In the genomic region with DNA sequence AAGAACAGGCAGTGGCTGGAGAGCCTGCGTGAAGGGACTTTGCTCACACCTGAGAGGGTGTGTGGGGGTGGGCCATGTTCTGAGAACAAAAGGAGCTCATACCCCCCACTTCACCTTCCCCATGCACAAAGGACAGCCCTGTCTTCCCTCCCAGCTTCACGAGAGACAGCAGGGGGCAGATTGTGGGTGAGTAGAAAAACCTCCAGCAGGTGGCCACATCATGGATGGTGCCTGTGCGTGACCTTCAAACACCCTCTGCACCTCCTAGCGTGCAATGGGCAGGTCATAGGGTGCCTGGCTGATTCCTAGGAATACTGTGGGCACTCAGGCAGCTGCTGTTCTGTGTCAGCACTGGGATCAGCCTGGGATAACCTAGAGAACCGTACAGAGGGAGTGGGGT, we compare ENCODE assay signal across 24 cellular contexts. TPM values are rescaled to one million over a fixed set of nuclear protein-coding genes. Genes with fewer than 3 reads are reported as not detected.
A peak's percentile ranks its signal among the peaks of the same experiment; 100 is the strongest.
DNase-seq lines count a peak whose midpoint lies in the region; ATAC-seq and TF ChIP-seq lines count a peak whose summit lies in the region.
"Had no signal": no experiment of that assay in that cellular context is flagged by ENCODE, and none has a peak within 500 bp of the region (broad histone marks: within the 10 kb centered on the region; RNA-seq: fewer than 3 reads in every experiment).

No MANE protein-coding gene starts in this region.

- POLR2A ChIA-PET in BJ (lab: Charles Lee) = no interaction called here
- POLR2A ChIA-PET in HEK293 (lab: Yijun Ruan, JAX) = interaction anchor here (0.6 kb wide), 1 partner anchor 513 kb away, joined by 3 read pairs; no protein-coding TSS in a partner anchor
- POLR2A ChIA-PET in activated CD4-positive, alpha-beta memory T cell treated with anti-CD3 and anti-CD28 coated beads for 36 hours (lab: Charles Lee) = no interaction called here

- H3K9me3 ChIP-seq in HEK293 (ENCODE audit: control insufficient read depth, insufficient read depth, low read depth, low read length) = peaks cover 8% of the 10 kb centered on the region
- no peaks in the 10 kb centered on the region for H3K9me3 ChIP-seq in lower lobe of right lung
- H3K9me3 ChIP-seq: HAP-1, testis, vagina had no signal

- no peak overlapping the region for H3K27ac ChIP-seq in HEK293 (ENCODE audit: extremely low read depth, low read depth, low read length)
- no peak overlapping the region for H3K27ac ChIP-seq in lower lobe of right lung
- H3K27ac ChIP-seq: testis, vagina had no signal

- ATAC-seq in activated T-cell treated with anti-CD3 and anti-CD28 coated beads, Interleukin-2, amount 50 U/mL, for 72 hours (replicated peaks in 1 of 2) = no peak
- ATAC-seq in lower lobe of right lung = no peak
- ATAC-seq: effector memory CD8-positive, alpha-beta T cell; left cardiac atrium had no signal

- H3K27me3 ChIP-seq in BJ (ENCODE audit: control insufficient read depth, insufficient read depth, low read length) (no peaks in the 10 kb centered on the region; the same call in 1 of the 2 replicates), lower lobe of right lung (ENCODE audit: low read depth) (peaks cover 9% of the 10 kb centered on the region)
- H3K27me3 ChIP-seq: testis, vagina had no signal

- H3K4me3 Mint-ChIP-seq in activated T-cell treated with anti-CD3 and anti-CD28 coated beads, Interleukin-2, amount 50 U/mL, for 72 hours = no peak overlapping the region
- H3K4me3 Mint-ChIP-seq in activated CD4-positive, alpha-beta memory T cell treated with anti-CD3 and anti-CD28 coated beads for 36 hours = no peak overlapping the region
- H3K4me3 Mint-ChIP-seq: CD4-positive, alpha-beta memory T cell; effector memory CD8-positive, alpha-beta T cell had no signal

- H3K4me1 ChIP-seq in HEK293 (ENCODE audit: control insufficient read depth, insufficient read depth, low read length) = no peaks in the 10 kb centered on the region
- H3K4me1 ChIP-seq in lower lobe of right lung = no peaks in the 10 kb centered on the region
- H3K4me1 ChIP-seq: HAP-1, testis, vagina had no signal

- TF ChIP-seq CTCF in BJ (IDR thresholded peaks at IDR 0.05; ENCODE audit: insufficient read depth, low read depth, low read length) (0 out of 2 replicates have a peak, but pooled peaks have one; percentile 1), HEK293 (tag by site-specific recombination; IDR thresholded peaks at IDR 0.05) (peak; percentile 81), fibroblast of the aortic adventitia (IDR thresholded peaks at IDR 0.05; ENCODE audit: insufficient read depth, low read length) (peak; percentile 3), lower lobe of right lung (IDR thresholded peaks at IDR 0.05) (no peak)

- H3K9me3 Mint-ChIP-seq in activated T-cell treated with anti-CD3 and anti-CD28 coated beads, Interleukin-2, amount 50 U/mL, for 72 hours = no peaks in the 10 kb centered on the region
- no peaks in the 10 kb centered on the region for H3K9me3 Mint-ChIP-seq in activated CD4-positive, alpha-beta memory T cell treated with anti-CD3 and anti-CD28 coated beads for 36 hours
- H3K9me3 Mint-ChIP-seq: effector memory CD8-positive, alpha-beta T cell had no signal

- H3K27ac Mint-ChIP-seq in activated T-cell treated with anti-CD3 and anti-CD28 coated beads, Interleukin-2, amount 50 U/mL, for 72 hours = no peak overlapping the region
- no peak overlapping the region for H3K27ac Mint-ChIP-seq in activated CD4-positive, alpha-beta memory T cell treated with anti-CD3 and anti-CD28 coated beads for 36 hours
- H3K27ac Mint-ChIP-seq: CD4-positive, alpha-beta memory T cell; effector memory CD8-positive, alpha-beta T cell; naive B cell had no signal

- no peaks in the 10 kb centered on the region for H3K36me3 Mint-ChIP-seq in activated T-cell treated with anti-CD3 and anti-CD28 coated beads, Interleukin-2, amount 50 U/mL, for 72 hours (ENCODE audit: insufficient read depth in 2 of 2)
- H3K36me3 Mint-ChIP-seq in activated CD4-positive, alpha-beta memory T cell treated with anti-CD3 and anti-CD28 coated beads for 36 hours = no peaks in the 10 kb centered on the region
- H3K36me3 Mint-ChIP-seq: CD4-positive, alpha-beta memory T cell; naive B cell had no signal

- CTCF ChIA-PET in BJ (lab: Yijun Ruan, JAX) (interaction anchor here (1.0 to 1.1 kb wide), 2 partner anchors 34 to 105 kb away, joined by 3 read pairs; no protein-coding TSS in a partner anchor), HEK293 (lab: Yijun Ruan, JAX) (interaction anchor here (0.6 to 1.4 kb wide), 9 partner anchors 10 to 362 kb away, joined by 3 to 8 read pairs (median 4); no protein-coding TSS in a partner anchor)
- CTCF ChIA-PET in activated CD4-positive, alpha-beta memory T cell treated with anti-CD3 and anti-CD28 coated beads for 36 hours (lab: Charles Lee) = interaction anchor here (0.6 kb wide), 1 partner anchor 120 kb away, joined by 3 read pairs; no protein-coding TSS in a partner anchor

- H3K36me3 ChIP-seq in BJ (ENCODE audit: control insufficient read depth, insufficient read depth, low read length) = no peaks in the 10 kb centered on the region
- H3K36me3 ChIP-seq in HEK293 (ENCODE audit: control insufficient read depth in 2 of 2, insufficient read depth in 1 of 2, low read length in 2 of 2) = no peaks in the 10 kb centered on the region
- no peaks in the 10 kb centered on the region for H3K36me3 ChIP-seq in lower lobe of right lung
- H3K36me3 ChIP-seq: HAP-1, vagina had no signal

- no peak overlapping the region for H3K4me3 ChIP-seq in BJ (ENCODE audit: low read depth, low read length)
- no peak overlapping the region for H3K4me3 ChIP-seq in HEK293 (ENCODE audit: low read depth, low read length)
- no peak overlapping the region for H3K4me3 ChIP-seq in fibroblast of the aortic adventitia (ENCODE audit: low read depth, low read length)
- H3K4me3 ChIP-seq in lower lobe of right lung = no peak overlapping the region
- H3K4me3 ChIP-seq: HAP-1, testis, vagina had no signal

- intact Hi-C loops in activated CD4-positive, alpha-beta memory T cell treated with anti-CD3 and anti-CD28 coated beads for 36 hours (cut with micrococcal nuclease) = no loop called here
- intact Hi-C loops in lower lobe of right lung (cut with DNase I) = no loop called here

- H3K4me1 Mint-ChIP-seq in activated T-cell treated with anti-CD3 and anti-CD28 coated beads, Interleukin-2, amount 50 U/mL, for 72 hours (ENCODE audit: low read depth) = no peaks in the 10 kb centered on the region
- no peaks in the 10 kb centered on the region for H3K4me1 Mint-ChIP-seq in activated CD4-positive, alpha-beta memory T cell treated with anti-CD3 and anti-CD28 coated beads for 36 hours (ENCODE audit: low read depth)
- H3K4me1 Mint-ChIP-seq: CD4-positive, alpha-beta memory T cell; naive B cell had no signal

- DNase-seq in BJ (ENCODE audit: low read depth) (no peak), NCI-H69 (lab: John Stamatoyannopoulos, UW) (peak; percentile 23), fibroblast of the aortic adventitia (ENCODE audit: low read depth) (no peak), lower lobe of right lung (no peak)
- DNase-seq in activated T-cell treated with anti-CD3 and anti-CD28 coated beads, Interleukin-2, amount 50 U/mL, for 72 hours = no peak
- no peak for DNase-seq in activated CD4-positive, alpha-beta memory T cell treated with anti-CD3 and anti-CD28 coated beads for 36 hours
- DNase-seq: activated CD4-positive, alpha-beta T cell treated with anti-CD3 and anti-CD28 coated beads for 4 hours; activated CD8-positive, alpha-beta memory T cell treated with anti-CD3 and anti-CD28 coated beads, Interleukin-2, amount 50 U/mL, for 4 hours; CD4-positive, alpha-beta memory T cell; DMS 273 treated with DMSO at 0.1 percent for 48 hours; effector memory CD8-positive, alpha-beta T cell; GDM1; left cardiac atrium; mesenchymal stem cell; naive B cell; NCI-H526 treated with DMSO at 0.1 percent for 48 hours; SIG-M5; stimulated activated CD4-positive, alpha-beta T cell treated with anti-CD3 and anti-CD28 coated beads, Interleukin-2, amount 100 ng/mL, for 48 hours; stimulated activated naive CD4-positive, alpha-beta T cell; testis had no signal

- peaks cover 37% of the 10 kb centered on the region for H3K27me3 Mint-ChIP-seq in activated T-cell treated with anti-CD3 and anti-CD28 coated beads, Interleukin-2, amount 50 U/mL, for 72 hours (ENCODE audit: low read depth)
- H3K27me3 Mint-ChIP-seq in activated CD4-positive, alpha-beta memory T cell treated with anti-CD3 and anti-CD28 coated beads for 36 hours = peaks cover 2% of the 10 kb centered on the region

TF ChIP-seq in HEK293, 187 proteins besides CTCF, POLR2A, EP300 and RAD21:
- TF ChIP-seq ZNF501 (tag by site-specific recombination; IDR thresholded peaks at IDR 0.05) (no peak), ZNF221 (tag by site-specific recombination; IDR thresholded peaks at IDR 0.05; ENCODE audit: borderline replicate concordance) (no peak), GLIS1 (tag by site-specific recombination; IDR thresholded peaks at IDR 0.05) (peak; percentile 86), ZIC2 (tag by site-specific recombination; IDR thresholded peaks at IDR 0.05) (0 out of 2 replicates have a peak, but pooled peaks have one; percentile 28)

RNA-seq across cellular contexts. Expression of gene PSG9, which starts 36.3 kb away (rescaled TPM):
- 5.5 and 8.6 TPM in 2 replicates for polyA plus RNA-seq in BJ (2011; rRNA removed)
- polyA minus RNA-seq in BJ (2011; rRNA and poly(A)+ RNA removed) = 1.3 and 2.6 TPM in 2 replicates
- total RNA-seq in fibroblast of the aortic adventitia (ENCODE audit: low replicate concordance) (0.27 TPM in 1 of 2 replicates, not detected in the other), lower lobe of right lung (not detected)
- total RNA-seq in activated T-cell treated with anti-CD3 and anti-CD28 coated beads, Interleukin-2, amount 50 U/mL, for 72 hours = not detected
- not detected for total RNA-seq in activated CD4-positive, alpha-beta memory T cell treated with anti-CD3 and anti-CD28 coated beads for 36 hours
- total RNA-seq: CD4-positive, alpha-beta memory T cell; left cardiac atrium; omental fat pad; vagina had no signal
- polyA plus RNA-seq: CD4-positive, alpha-beta memory T cell had no signal

RNA-seq across cellular contexts. Expression of gene CD177, which starts 47.8 kb away (rescaled TPM):
- 1.1 and 1.7 TPM in 2 replicates for polyA plus RNA-seq in BJ (2011; rRNA removed)
- polyA minus RNA-seq in BJ (2011; rRNA and poly(A)+ RNA removed) = 1.4 and 1.6 TPM in 2 replicates
- 0.27 and 0.33 TPM in 2 replicates for total RNA-seq in fibroblast of the aortic adventitia (ENCODE audit: low replicate concordance)
- total RNA-seq in activated T-cell treated with anti-CD3 and anti-CD28 coated beads, Interleukin-2, amount 50 U/mL, for 72 hours = not detected
- total RNA-seq in activated CD4-positive, alpha-beta memory T cell treated with anti-CD3 and anti-CD28 coated beads for 36 hours = not detected
- total RNA-seq in lower lobe of right lung = 5.7 TPM
- total RNA-seq: CD4-positive, alpha-beta memory T cell; vagina had no signal
- polyA plus RNA-seq: CD4-positive, alpha-beta memory T cell had no signal
